In genomic region chr1:207077470-207078377, GRCh38 we compare ENCODE assay signal across 8 cellular contexts. TPM values are rescaled to one million over a fixed set of nuclear protein-coding genes. Genes with fewer than 3 reads are reported as not detected.
DNase-seq lines count a peak whose midpoint lies in the region; ATAC-seq, FAIRE-seq and TF ChIP-seq lines count a peak whose summit lies in the region.

No MANE protein-coding gene starts in this region.

- no peak for TF ChIP-seq POLR2A in A549 (IDR thresholded peaks at IDR 0.05; ENCODE audit: low read length)

- FAIRE-seq in A549 (lab: Jason Lieb, UNC) (peak; percentile 99), urothelium cell line (lab: Jason Lieb, UNC) (no peak)

- peak; percentile 96 for TF ChIP-seq CTCF in A549 (IDR thresholded peaks at IDR 0.05)
- peak; percentile 83 for TF ChIP-seq CTCF in GM13977 (IDR thresholded peaks at IDR 0.05; ENCODE audit: extremely low read depth, insufficient read depth, missing control alignments)
- peak; percentile 90 for TF ChIP-seq CTCF in Loucy (conservative IDR thresholded peaks at IDR 0.05; ENCODE audit: low read length)
- peak; percentile 97 for TF ChIP-seq CTCF in RWPE2 (IDR thresholded peaks at IDR 0.05; ENCODE audit: poor library complexity, severe bottlenecking)
- peak; percentile 95 for TF ChIP-seq CTCF in fibroblast of the aortic adventitia (IDR thresholded peaks at IDR 0.05; ENCODE audit: insufficient read depth, low read length)

- no peaks in the 10 kb centered on the region for H3K9me2 ChIP-seq in Loucy (replicated peaks; ENCODE audit: low read depth, low read length)

- ATAC-seq in A549 (peak; percentile 67 to 93; a peak in 5 of 6 replicates), RWPE2 (ENCODE audit: low read depth) (peak; percentile 57)

- CTCF ChIA-PET in A549 (lab: Yijun Ruan, JAX): interaction anchor here (0.7 to 8.4 kb wide), 17 partner anchors 9 to 421 kb away, joined by 3 to 94 read pairs (median 6); partner anchors contain the start of genes C1orf116 and YOD1

- H3K27ac ChIP-seq in A549 (peak overlapping the region; percentile 12 to 29; a peak in 1 of 6 replicates), RWPE2 (ENCODE audit: poor library complexity, severe bottlenecking) (no peak overlapping the region)

- no peaks in the 10 kb centered on the region for H3K79me2 ChIP-seq in Loucy (ENCODE audit: insufficient read depth, low read length)

- peaks cover 36% of the 10 kb centered on the region for H3K27me3 Mint-ChIP-seq in activated T-helper 2 cell treated with anti-CD3 and anti-CD28 coated beads, Interferon-gamma antibody, Interleukin-2, Interleukin-4, amounts not matched to agents 10 μg/mL and 5 μg/mL and 100 μg/mL, durations not matched to agents 14 hours and 24 hours and 36 hours (ENCODE audit: low read depth)

- intact Hi-C loops in activated T-helper 2 cell treated with anti-CD3 and anti-CD28 coated beads, Interferon-gamma antibody, Interleukin-2, Interleukin-4, amounts not matched to agents 10 μg/mL and 5 μg/mL and 100 μg/mL, durations not matched to agents 14 hours and 24 hours and 36 hours (cut with micrococcal nuclease): loop anchor here (1.0 to 10.0 kb wide), 2 partner anchors 27 to 73 kb away; no protein-coding TSS in a partner anchor

- H3K9me3 Mint-ChIP-seq in activated T-helper 2 cell treated with anti-CD3 and anti-CD28 coated beads, Interferon-gamma antibody, Interleukin-2, Interleukin-4, amounts not matched to agents 10 μg/mL and 5 μg/mL and 100 μg/mL, durations not matched to agents 14 hours and 24 hours and 36 hours: no peaks in the 10 kb centered on the region

- H2AFZ ChIP-seq in Loucy (ENCODE audit: low read length): no peak overlapping the region

- peak; percentile 90 to 98 for TF ChIP-seq RAD21 in A549 (conservative IDR thresholded peaks at IDR 0.05 in 1 of 2, IDR thresholded peaks at IDR 0.05 in 1 of 2)

- 29% methylated on average over 6 of the region's 6 CpGs for whole genome bisulfite sequencing in A549 (ENCODE audit: missing lambda C conversion rate)

- H3K4me1 ChIP-seq in A549: peaks cover 28% of the 10 kb centered on the region
- H3K4me1 ChIP-seq in Loucy (ENCODE audit: insufficient read depth, low read length, poor library complexity, severe bottlenecking): no peaks in the 10 kb centered on the region
- H3K4me1 ChIP-seq in RWPE2 (ENCODE audit: insufficient read depth, poor library complexity, severe bottlenecking): peaks cover 15% of the 10 kb centered on the region

- H3K4me1 Mint-ChIP-seq in activated T-helper 2 cell treated with anti-CD3 and anti-CD28 coated beads, Interferon-gamma antibody, Interleukin-2, Interleukin-4, amounts not matched to agents 10 μg/mL and 5 μg/mL and 100 μg/mL, durations not matched to agents 14 hours and 24 hours and 36 hours (ENCODE audit: low read depth): peaks cover 3% of the 10 kb centered on the region

- H3K27ac Mint-ChIP-seq in activated T-helper 2 cell treated with anti-CD3 and anti-CD28 coated beads, Interferon-gamma antibody, Interleukin-2, Interleukin-4, amounts not matched to agents 10 μg/mL and 5 μg/mL and 100 μg/mL, durations not matched to agents 14 hours and 24 hours and 36 hours: no peak overlapping the region

- peak; percentile 62 to 78 for DNase-seq in A549 (ENCODE audit: low read depth in 1 of 2, low spot score in 1 of 2)
- peak; percentile 60 for DNase-seq in GM13977 (ENCODE audit: low spot score)
- DNase-seq in RWPE2 (ENCODE audit: low spot score): no peak
- DNase-seq in activated T-helper 2 cell treated with anti-CD3 and anti-CD28 coated beads, Interferon-gamma antibody, Interleukin-2, Interleukin-4, amounts not matched to agents 10 μg/mL and 5 μg/mL and 100 μg/mL, durations not matched to agents 14 hours and 24 hours and 36 hours (ENCODE audit: low spot score): peak; percentile 47
- peak; percentile 90 for DNase-seq in fibroblast of the aortic adventitia (ENCODE audit: low read depth)
- DNase-seq in nucleus accumbens (lab: John Stamatoyannopoulos, UW): peak in 36 of 56 donors; percentile 7 to 78 (median 37)
- DNase-seq in urothelium cell line (ENCODE audit: low spot score): peak; percentile 69

- no peak overlapping the region for H3K9ac ChIP-seq in Loucy (ENCODE audit: low read depth, low read length, poor library complexity, severe bottlenecking)

- H3K27me3 ChIP-seq in Loucy (ENCODE audit: insufficient read depth, low read length, poor library complexity, severe bottlenecking) (no peaks in the 10 kb centered on the region), RWPE2 (ENCODE audit: insufficient read depth, poor library complexity, severe bottlenecking) (no peaks in the 10 kb centered on the region)

- H3K36me3 ChIP-seq in Loucy (ENCODE audit: insufficient read depth, low read length) (no peaks in the 10 kb centered on the region), RWPE2 (ENCODE audit: low read depth) (peaks cover 8% of the 10 kb centered on the region; the same call in 1 of the 2 replicates)

- H4K20me1 ChIP-seq in Loucy (ENCODE audit: insufficient read depth, low read length, poor library complexity, severe bottlenecking): no peaks in the 10 kb centered on the region

- no peak for TF ChIP-seq EP300 in A549 (IDR thresholded peaks at IDR 0.05)

- no peaks in the 10 kb centered on the region for H3K36me3 Mint-ChIP-seq in activated T-helper 2 cell treated with anti-CD3 and anti-CD28 coated beads, Interferon-gamma antibody, Interleukin-2, Interleukin-4, amounts not matched to agents 10 μg/mL and 5 μg/mL and 100 μg/mL, durations not matched to agents 14 hours and 24 hours and 36 hours (ENCODE audit: low read depth)

- POLR2A ChIA-PET in A549 (lab: Yijun Ruan, JAX): no interaction called here

- H3K4me3 Mint-ChIP-seq in activated T-helper 2 cell treated with anti-CD3 and anti-CD28 coated beads, Interferon-gamma antibody, Interleukin-2, Interleukin-4, amounts not matched to agents 10 μg/mL and 5 μg/mL and 100 μg/mL, durations not matched to agents 14 hours and 24 hours and 36 hours (ENCODE audit: low read depth): no peak overlapping the region

- H3K9me3 ChIP-seq in A549 (no peaks in the 10 kb centered on the region), Loucy (ENCODE audit: insufficient read depth, low read depth, low read length) (no peaks in the 10 kb centered on the region), RWPE2 (ENCODE audit: severe bottlenecking) (no peaks in the 10 kb centered on the region)

- no peak overlapping the region for H3K4me2 ChIP-seq in A549
- no peak overlapping the region for H3K4me2 ChIP-seq in Loucy (ENCODE audit: low read depth, low read length, poor library complexity, severe bottlenecking)

- H3F3A ChIP-seq in Loucy (ENCODE audit: low read depth): no peaks in the 10 kb centered on the region

- in situ Hi-C loops in GM13977 (cut with MboI; ENCODE audit: low pct_unique_long_range_greater_than_20kb, low sequenced_read_pairs, unreplicated experiment): loop anchor here (10.0 to 25.0 kb wide), 2 partner anchors 327 to 410 kb away; partner anchors contain the start of gene CR1

- H3K4me3 ChIP-seq in A549 (no peak overlapping the region), Loucy (ENCODE audit: low read length, poor library complexity, severe bottlenecking) (no peak overlapping the region), RWPE2 (ENCODE audit: severe bottlenecking) (no peak overlapping the region), fibroblast of the aortic adventitia (ENCODE audit: low read depth, low read length) (no peak overlapping the region)

RNA-seq across cellular contexts. Expression of gene C4BPB, which starts 10.9 kb away (rescaled TPM):
- polyA plus RNA-seq in A549 (2011; rRNA removed) (0.57 and 0.74 TPM in 2 replicates), A549 (2017; fragmentation: RNase III; extraction: RNeasy Plus Mini Kit Qiagen cat#74134 plus additional on column Dnase treatment) (4.9 to 9.5 TPM (median 5.1 TPM) in 3 replicates)
- polyA plus RNA-seq in A549 (2012; cell fraction: cytosol; rRNA removed): 1.00 and 1.0 TPM in 2 replicates
- 1.3 and 2.6 TPM in 2 replicates for polyA plus RNA-seq in A549 (2012; cell fraction: nucleus; rRNA removed)
- 0.29 TPM in 2 replicates for polyA minus RNA-seq in A549 (2011; rRNA and poly(A)+ RNA removed)
- total RNA-seq in activated T-helper 2 cell treated with anti-CD3 and anti-CD28 coated beads, Interferon-gamma antibody, Interleukin-2, Interleukin-4, amounts not matched to agents 10 μg/mL and 5 μg/mL and 100 μg/mL, durations not matched to agents 14 hours and 24 hours and 36 hours: 0.23 and 0.41 TPM in 2 replicates
- not detected in 2 replicates for total RNA-seq in fibroblast of the aortic adventitia (ENCODE audit: low replicate concordance)

RNA-seq across cellular contexts. Expression of gene PFKFB2, which starts 24.6 kb away (rescaled TPM):
- 6.8 and 7.4 TPM in 2 replicates for polyA plus RNA-seq in A549 (2011; rRNA removed)
- polyA plus RNA-seq in A549 (2012; cell fraction: cytosol; rRNA removed): 2.1 and 2.2 TPM in 2 replicates
- polyA plus RNA-seq in A549 (2012; cell fraction: nucleus; rRNA removed): 3.5 and 5.4 TPM in 2 replicates
- 7.6 to 8.4 TPM (median 8.1 TPM) in 3 replicates for polyA plus RNA-seq in A549 (2017; fragmentation: RNase III; extraction: RNeasy Plus Mini Kit Qiagen cat#74134 plus additional on column Dnase treatment)
- polyA minus RNA-seq in A549 (2011; rRNA and poly(A)+ RNA removed): 5.9 and 6.8 TPM in 2 replicates
- 1.9 and 2.2 TPM in 2 replicates for total RNA-seq in activated T-helper 2 cell treated with anti-CD3 and anti-CD28 coated beads, Interferon-gamma antibody, Interleukin-2, Interleukin-4, amounts not matched to agents 10 μg/mL and 5 μg/mL and 100 μg/mL, durations not matched to agents 14 hours and 24 hours and 36 hours
- 6.9 and 9.0 TPM in 2 replicates for total RNA-seq in fibroblast of the aortic adventitia (ENCODE audit: low replicate concordance)

RNA-seq across cellular contexts. Expression of gene C4BPA, which starts 26.3 kb away (rescaled TPM):
- 3.6 and 4.9 TPM in 2 replicates for polyA plus RNA-seq in A549 (2011; rRNA removed)
- 0.19 and 0.27 TPM in 2 replicates for polyA plus RNA-seq in A549 (2012; cell fraction: cytosol; rRNA removed)
- polyA plus RNA-seq in A549 (2012; cell fraction: nucleus; rRNA removed): 0.11 and 0.32 TPM in 2 replicates
- polyA plus RNA-seq in A549 (2017; fragmentation: RNase III; extraction: RNeasy Plus Mini Kit Qiagen cat#74134 plus additional on column Dnase treatment): 0.92 to 1.4 TPM (median 1.0 TPM) in 3 replicates
- 1.1 and 2.0 TPM in 2 replicates for polyA minus RNA-seq in A549 (2011; rRNA and poly(A)+ RNA removed)
- total RNA-seq in activated T-helper 2 cell treated with anti-CD3 and anti-CD28 coated beads, Interferon-gamma antibody, Interleukin-2, Interleukin-4, amounts not matched to agents 10 μg/mL and 5 μg/mL and 100 μg/mL, durations not matched to agents 14 hours and 24 hours and 36 hours: not detected in 2 replicates
- total RNA-seq in fibroblast of the aortic adventitia (ENCODE audit: low replicate concordance): not detected in 2 replicates

RNA-seq across cellular contexts. Expression of gene YOD1, which starts 26.7 kb away (rescaled TPM):
- 6.9 and 7.0 TPM in 2 replicates for polyA plus RNA-seq in A549 (2011; rRNA removed)
- polyA plus RNA-seq in A549 (2012; cell fraction: cytosol; rRNA removed): 1.5 and 1.7 TPM in 2 replicates
- 1.7 and 2.2 TPM in 2 replicates for polyA plus RNA-seq in A549 (2012; cell fraction: nucleus; rRNA removed)
- polyA plus RNA-seq in A549 (2017; fragmentation: RNase III; extraction: RNeasy Plus Mini Kit Qiagen cat#74134 plus additional on column Dnase treatment): 9.5 to 10.3 TPM (median 10.3 TPM) in 3 replicates
- polyA minus RNA-seq in A549 (2011; rRNA and poly(A)+ RNA removed): 5.5 and 5.7 TPM in 2 replicates
- total RNA-seq in activated T-helper 2 cell treated with anti-CD3 and anti-CD28 coated beads, Interferon-gamma antibody, Interleukin-2, Interleukin-4, amounts not matched to agents 10 μg/mL and 5 μg/mL and 100 μg/mL, durations not matched to agents 14 hours and 24 hours and 36 hours: 8.1 and 8.7 TPM in 2 replicates
- total RNA-seq in fibroblast of the aortic adventitia (ENCODE audit: low replicate concordance): 3.5 and 10.1 TPM in 2 replicates

RNA-seq across cellular contexts. Expression of gene C1orf116, which starts 45.2 kb away (rescaled TPM):
- polyA plus RNA-seq in A549 (2011; rRNA removed) (2.0 and 2.2 TPM in 2 replicates), A549 (2017; fragmentation: RNase III; extraction: RNeasy Plus Mini Kit Qiagen cat#74134 plus additional on column Dnase treatment) (3.2 to 3.6 TPM (median 3.4 TPM) in 3 replicates)
- polyA plus RNA-seq in A549 (2012; cell fraction: cytosol; rRNA removed): 1.2 TPM in 2 replicates
- polyA plus RNA-seq in A549 (2012; cell fraction: nucleus; rRNA removed): 1.9 and 2.7 TPM in 2 replicates
- 2.9 and 3.7 TPM in 2 replicates for polyA minus RNA-seq in A549 (2011; rRNA and poly(A)+ RNA removed)
- not detected in 2 replicates for total RNA-seq in activated T-helper 2 cell treated with anti-CD3 and anti-CD28 coated beads, Interferon-gamma antibody, Interleukin-2, Interleukin-4, amounts not matched to agents 10 μg/mL and 5 μg/mL and 100 μg/mL, durations not matched to agents 14 hours and 24 hours and 36 hours
- under 0.01 TPM in 1 of 2 replicates, not detected in the other for total RNA-seq in fibroblast of the aortic adventitia (ENCODE audit: low replicate concordance)
